In genomic region chr18:13216092-13216582, GRCh38 we compare ENCODE assay signal across 8 cellular contexts. TPM values are rescaled to one million over a fixed set of nuclear protein-coding genes. Genes with fewer than 3 reads are reported as not detected.
A peak's percentile ranks its signal among the peaks of the same experiment; 100 is the strongest.
DNase-seq lines count a peak whose midpoint lies in the region; ATAC-seq and TF ChIP-seq lines count a peak whose summit lies in the region.

No MANE protein-coding gene starts in this region.

- H3K9me3 Mint-ChIP-seq in activated T-helper 17 cell treated with anti-CD3 and anti-CD28 coated beads, Interleukin-2, amount 50 U/mL, for 72 hours, result no peaks in the 10 kb centered on the region
- H3K9me3 Mint-ChIP-seq in nephron progenitor cell (no peaks in the 10 kb centered on the region), type B pancreatic cell (no peaks in the 10 kb centered on the region)

- CTCF ChIA-PET in PC-3 (lab: Charles Lee), result interaction anchor here (0.6 to 1.2 kb wide), 7 partner anchors 12 to 317 kb away, joined by 3 to 16 read pairs (median 4); no protein-coding TSS in a partner anchor

- peaks cover 16% of the 10 kb centered on the region for H3K27me3 Mint-ChIP-seq in activated T-helper 17 cell treated with anti-CD3 and anti-CD28 coated beads, Interleukin-2, amount 50 U/mL, for 72 hours
- H3K27me3 Mint-ChIP-seq in nephron progenitor cell (ENCODE audit: low read depth, poor library complexity), result peaks cover 68% of the 10 kb centered on the region
- H3K27me3 Mint-ChIP-seq in type B pancreatic cell, result peaks cover 75% of the 10 kb centered on the region

- peak; percentile 89 for ATAC-seq in PC-3
- ATAC-seq in activated T-helper 17 cell treated with anti-CD3 and anti-CD28 coated beads, Interleukin-2, amount 50 U/mL, for 72 hours (replicated peaks), result peak; percentile 77
- no peak for ATAC-seq in GM19455 (IDR thresholded peaks at IDR 0.05; ENCODE audit: unreplicated experiment)

- H4K20me1 ChIP-seq in PC-3 (ENCODE audit: low read length), result no peaks in the 10 kb centered on the region

- no peaks in the 10 kb centered on the region for H3K4me1 ChIP-seq in PC-3 (ENCODE audit: insufficient read depth, low read length)

- TF ChIP-seq CTCF in PC-3 (conservative IDR thresholded peaks at IDR 0.05; ENCODE audit: low read depth, low read length), result peak; percentile 72
- TF ChIP-seq CTCF in nephron progenitor cell (IDR thresholded peaks at IDR 0.05), result peak; percentile 35
- peak; percentile 70 for TF ChIP-seq CTCF in type B pancreatic cell (conservative IDR thresholded peaks at IDR 0.05)

- H3K4me3 Mint-ChIP-seq in activated T-helper 17 cell treated with anti-CD3 and anti-CD28 coated beads, Interleukin-2, amount 50 U/mL, for 72 hours, result peak overlapping the region; percentile 80
- H3K4me3 Mint-ChIP-seq in nephron progenitor cell (peak overlapping the region; percentile 89), type B pancreatic cell (peak overlapping the region; percentile 86)

- intact Hi-C loops in PC-3 (cut with micrococcal nuclease), result loop anchor here (5.0 kb wide), 1 partner anchor 586 kb away; no protein-coding TSS in a partner anchor

- POLR2A ChIA-PET in PC-3 (lab: Charles Lee; ENCODE audit: unreplicated experiment), result interaction anchor here (0.6 kb wide), 1 partner anchor 303 kb away, joined by 4 read pairs; no protein-coding TSS in a partner anchor

- no peak overlapping the region for H3K4me3 ChIP-seq in PC-3 (ENCODE audit: low read length)

- no TSS peak for BruUV-seq in PC-3 (replicated peaks; lab: Mats Ljungman, UMichigan)

- no peak overlapping the region for H3K27ac ChIP-seq in PC-3 (ENCODE audit: low read length)

- no peaks in the 10 kb centered on the region for H3K79me2 ChIP-seq in PC-3 (ENCODE audit: low read length)

- H3K4me1 Mint-ChIP-seq in activated T-helper 17 cell treated with anti-CD3 and anti-CD28 coated beads, Interleukin-2, amount 50 U/mL, for 72 hours, result peaks cover 16% of the 10 kb centered on the region
- H3K4me1 Mint-ChIP-seq in nephron progenitor cell, result peaks cover 23% of the 10 kb centered on the region
- no peaks in the 10 kb centered on the region for H3K4me1 Mint-ChIP-seq in type B pancreatic cell (ENCODE audit: unreplicated experiment)

- H3K9ac ChIP-seq in PC-3 (ENCODE audit: low read length), result no peak overlapping the region

- DNase-seq in DMS79 (lab: John Stamatoyannopoulos, UW) (peak; percentile 68), HuH-7 (ENCODE audit: low spot score) (peak; percentile 91), PC-3 (peak; percentile 68), fibroblast of peridontal ligament (ENCODE audit: extremely low read depth) (peak; percentile 47), nephron progenitor cell (peak; percentile 42), type B pancreatic cell (ENCODE audit: extremely low spot score, unreplicated experiment) (no peak)

- H3K27ac Mint-ChIP-seq in activated T-helper 17 cell treated with anti-CD3 and anti-CD28 coated beads, Interleukin-2, amount 50 U/mL, for 72 hours, result peak overlapping the region; percentile 67
- H3K27ac Mint-ChIP-seq in nephron progenitor cell (no peak overlapping the region), type B pancreatic cell (peak overlapping the region; percentile 3)

- H3K36me3 ChIP-seq in PC-3 (ENCODE audit: low read depth, low read length), result no peaks in the 10 kb centered on the region

- H2AFZ ChIP-seq in PC-3 (ENCODE audit: low read length), result no peak overlapping the region

- no peaks in the 10 kb centered on the region for H3K36me3 Mint-ChIP-seq in activated T-helper 17 cell treated with anti-CD3 and anti-CD28 coated beads, Interleukin-2, amount 50 U/mL, for 72 hours (ENCODE audit: low read depth)
- H3K36me3 Mint-ChIP-seq in nephron progenitor cell (ENCODE audit: low read depth), result no peaks in the 10 kb centered on the region
- no peaks in the 10 kb centered on the region for H3K36me3 Mint-ChIP-seq in type B pancreatic cell

- H3K9me3 ChIP-seq in PC-3 (ENCODE audit: low read length), result no peaks in the 10 kb centered on the region

- no peak overlapping the region for H3K4me2 ChIP-seq in PC-3 (ENCODE audit: low read length)

- peaks cover 4% of the 10 kb centered on the region for H3F3A ChIP-seq in PC-3 (ENCODE audit: low read length, unreplicated experiment)

- H3K9me2 ChIP-seq in PC-3 (replicated peaks; ENCODE audit: low read length), result no peaks in the 10 kb centered on the region

- H3K27me3 ChIP-seq in PC-3 (ENCODE audit: low read length), result peaks cover 90% of the 10 kb centered on the region

RNA-seq across cellular contexts. Expression of gene LDLRAD4, which starts 2.4 kb away (rescaled TPM):
- not detected in 2 replicates for total RNA-seq in PC-3 (2014; rRNA removed)
- 10 to 100 TPM; 52.0 to 54.8 TPM for total RNA-seq in activated T-helper 17 cell treated with anti-CD3 and anti-CD28 coated beads, Interleukin-2, amount 50 U/mL, for 72 hours
- 0.88 and 2.4 TPM in 2 replicates for total RNA-seq in type B pancreatic cell (ENCODE audit: low replicate concordance)

Comparison
In these comparisons a context has a peak if more than half of its experiments do, and no peak if none do; other contexts are left out.
1. RNA of gene LDLRAD4, which starts 2.4 kb away (total RNA-seq): 52.0 to 54.8 TPM in activated T-helper 17 cell treated with anti-CD3 and anti-CD28 coated beads, Interleukin-2, amount 50 U/mL, for 72 hours; 0.88 to 2.4 TPM in type B pancreatic cell and not detected in PC-3; every median in the first group is over 10 times any median in the second.
2. Peak in every context shown above with its lines, with median percentiles within 50 percentile points of each other: CTCF ChIP-seq and H3K4me3 Mint-ChIP-seq.